19 cellular contexts compared by ENCODE assay signal in genomic region chr15:59819047-59819446, GRCh38.
DNase-seq lines count a peak whose midpoint lies in the region; ATAC-seq and TF ChIP-seq lines count a peak whose summit lies in the region.
"Had no signal": no experiment of that assay in that cellular context is flagged by ENCODE, and none has a peak within 500 bp of the region (broad histone marks: within the 10 kb centered on the region; RNA-seq: fewer than 3 reads in every experiment).

No MANE protein-coding gene starts in this region.

- H3K4me1 ChIP-seq in RWPE2 (ENCODE audit: insufficient read depth, poor library complexity, severe bottlenecking) (peaks cover 9% of the 10 kb centered on the region), esophagus squamous epithelium (no peaks in the 10 kb centered on the region)
- H3K4me1 ChIP-seq: HAP-1 had no signal

- DNase-seq in NCI-H345 (lab: John Stamatoyannopoulos, UW) (peak; percentile 21), NCI-H345 treated with DMSO at 0.1 percent for 48 hours (lab: John Stamatoyannopoulos, UW; ENCODE audit: unreplicated experiment) (no peak), NCI-H2107 treated with DMSO at 0.1 percent for 48 hours (lab: John Stamatoyannopoulos, UW; ENCODE audit: unreplicated experiment) (peak; percentile 36), RWPE2 (ENCODE audit: low spot score) (no peak), hepatic stellate cell (ENCODE audit: low spot score) (no peak), esophagus squamous epithelium (lab: John Stamatoyannopoulos, UW) (no peak), NCI-H774 (lab: John Stamatoyannopoulos, UW) (no peak), NCI-H1105 (lab: John Stamatoyannopoulos, UW) (no peak)
- DNase-seq: AML-193, NCI-H1092 treated with DMSO at 0.1 percent for 48 hours, NCI-H187 treated with DMSO at 0.1 percent for 48 hours, NCI-H2171, NCI-H510A, SHP77 treated with DMSO at 0.1 percent for 48 hours, T-helper 1 cell, T-helper 9 cell had no signal

- intact Hi-C loops in esophagus squamous epithelium (cut with DNase I) = no loop called here

- H3K27me3 ChIP-seq in RWPE2 (ENCODE audit: insufficient read depth, poor library complexity, severe bottlenecking) = no peaks in the 10 kb centered on the region
- H3K27me3 ChIP-seq in esophagus squamous epithelium = peaks cover 0 to 63% (median 0%) of the 10 kb centered on the region in 4 donors

- TF ChIP-seq POLR2A in esophagus squamous epithelium (IDR thresholded peaks at IDR 0.05) = no peak

- H3K27ac ChIP-seq in RWPE2 (ENCODE audit: poor library complexity, severe bottlenecking) = no peak overlapping the region
- no peak overlapping the region for H3K27ac ChIP-seq in esophagus squamous epithelium
- H3K27ac ChIP-seq: 22Rv1, C4-2B had no signal

- 29 to 32% methylated on average over 4 of the region's 4 CpGs for WGBS in esophagus squamous epithelium, 2 donors

- no peak overlapping the region for H3K4me3 ChIP-seq in RWPE2 (ENCODE audit: severe bottlenecking)
- no peak overlapping the region for H3K4me3 ChIP-seq in esophagus squamous epithelium
- H3K4me3 ChIP-seq: HAP-1 had no signal

- TF ChIP-seq CTCF in RWPE2 (IDR thresholded peaks at IDR 0.05; ENCODE audit: poor library complexity, severe bottlenecking) = peak; percentile 70
- TF ChIP-seq CTCF in esophagus squamous epithelium (IDR thresholded peaks at IDR 0.05) = no peak

- ATAC-seq in RWPE2 (ENCODE audit: low read depth) = peak; percentile 67; the same call in 1 of the 3 replicates

- H3K36me3 ChIP-seq in RWPE2 (ENCODE audit: low read depth) (0 out of 2 replicates have a peak, but pooled peaks cover 3% of the 10 kb centered on the region), esophagus squamous epithelium (no peaks in the 10 kb centered on the region)
- H3K36me3 ChIP-seq: HAP-1 had no signal

- H3K9me3 ChIP-seq in RWPE2 (ENCODE audit: severe bottlenecking) (peaks cover 9% of the 10 kb centered on the region), esophagus squamous epithelium (no peaks in the 10 kb centered on the region)
- H3K9me3 ChIP-seq: HAP-1 had no signal

Comparison
In these comparisons a context has a peak if more than half of its experiments do, and no peak if none do; other contexts are left out.
1. DNase-seq: peak in NCI-H345 (single experiment) and NCI-H2107 treated with DMSO at 0.1 percent for 48 hours (single experiment); none in NCI-H345 treated with DMSO at 0.1 percent for 48 hours (single experiment), RWPE2 (single experiment), hepatic stellate cell (single experiment), esophagus squamous epithelium (single experiment), NCI-H774 (single experiment) and NCI-H1105 (single experiment).